In genomic region chr11:121318848-121319834, GRCh38 we compare ENCODE assay signal across 8 cellular contexts. TPM values are rescaled to one million over a fixed set of nuclear protein-coding genes. Genes with fewer than 3 reads are reported as not detected.
DNase-seq lines count a peak whose midpoint lies in the region; FAIRE-seq and TF ChIP-seq lines count a peak whose summit lies in the region.

No MANE protein-coding gene starts in this region.

- H3K36me3 ChIP-seq in endothelial cell of umbilical vein (ENCODE audit: control insufficient read depth in 2 of 2, extremely low read depth in 1 of 2, insufficient read depth in 2 of 2, low read length in 2 of 2): no peaks in the 10 kb centered on the region

- FAIRE-seq in endothelial cell of umbilical vein (lab: Jason Lieb, UNC): peak; percentile 82

- no peak overlapping the region for H3K4me3 ChIP-seq in GM12865 (ENCODE audit: low read depth, low read length)
- H3K4me3 ChIP-seq in endothelial cell of umbilical vein (replicated peaks in 1 of 3; ENCODE audit: insufficient read depth in 1 of 3, low read depth in 1 of 3, low read length in 3 of 3): no peak overlapping the region

- H3K79me2 ChIP-seq in endothelial cell of umbilical vein (ENCODE audit: control insufficient read depth, insufficient read depth, low read length): no peaks in the 10 kb centered on the region

- no peaks in the 10 kb centered on the region for H3K4me1 ChIP-seq in endothelial cell of umbilical vein (ENCODE audit: control insufficient read depth, extremely low read depth, insufficient read depth, low read length)

- no peak overlapping the region for H3K4me2 ChIP-seq in endothelial cell of umbilical vein (ENCODE audit: insufficient read depth, low read length)

- no peak for TF ChIP-seq POLR2A in endothelial cell of umbilical vein (IDR thresholded peaks at IDR 0.05; ENCODE audit: low read depth, low read length)

- H3K9me3 ChIP-seq in endothelial cell of umbilical vein (replicated peaks; ENCODE audit: control insufficient read depth, insufficient read depth, low read length): no peaks in the 10 kb centered on the region

- DNase-seq in AG20443 (ENCODE audit: low spot score): peak; percentile 69
- DNase-seq in GM12865 (ENCODE audit: low read depth): peak; percentile 69
- peak; percentile 57 for DNase-seq in SK-N-DZ (ENCODE audit: low spot score)
- peak; percentile 44 for DNase-seq in endothelial cell of umbilical vein (ENCODE audit: low read depth, low spot score)
- peak; percentile 39 for DNase-seq in middle frontal gyrus (ENCODE audit: extremely low spot score, low spot score)
- no peak for DNase-seq in posterior cingulate gyrus
- DNase-seq in NCI-H226: no peak

- no peak overlapping the region for H3K9ac ChIP-seq in endothelial cell of umbilical vein (replicated peaks; ENCODE audit: extremely low read depth, insufficient read depth, low read length)

- peaks cover 10 to 21% of the 10 kb centered on the region in 2 experiments for H3K27me3 ChIP-seq in endothelial cell of umbilical vein (ENCODE audit: control insufficient read depth in 2 of 2, insufficient read depth in 2 of 2, low read length in 2 of 2)

- no peaks in the 10 kb centered on the region for H3K9me1 ChIP-seq in endothelial cell of umbilical vein (replicated peaks; ENCODE audit: control insufficient read depth, extremely low read depth, insufficient read depth, low read length)

- H2AFZ ChIP-seq in endothelial cell of umbilical vein (ENCODE audit: low read depth, low read length): no peak overlapping the region

- no TSS peak for BruUV-seq in endothelial cell of umbilical vein (replicated peaks; lab: Mats Ljungman, UMichigan)

- POLR2A ChIA-PET in endothelial cell of umbilical vein (lab: Charles Lee): no interaction called here

- intact Hi-C loops in endothelial cell of umbilical vein (cut with micrococcal nuclease): loop anchor here (1.0 kb wide), 1 partner anchor 272 kb away; no protein-coding TSS in a partner anchor
- intact Hi-C loops in posterior cingulate gyrus (cut with DNase I): no loop called here

- no peaks in the 10 kb centered on the region for H4K20me1 ChIP-seq in endothelial cell of umbilical vein (replicated peaks; ENCODE audit: control insufficient read depth, extremely low read depth, insufficient read depth, low read length)

- H3K27ac ChIP-seq in endothelial cell of umbilical vein (ENCODE audit: insufficient read depth, low read depth, low read length): no peak overlapping the region

- TF ChIP-seq CTCF in GM12865 (IDR thresholded peaks at IDR 0.05; ENCODE audit: insufficient read depth, low read depth, low read length, missing control alignments) (peak; percentile 75), LNCAP (IDR thresholded peaks at IDR 0.05) (peak; percentile 86), endothelial cell of umbilical vein (IDR thresholded peaks at IDR 0.05; ENCODE audit: extremely low read depth in 1 of 2, insufficient read depth in 1 of 2, low read depth in 1 of 2, low read length in 2 of 2) (peak; percentile 60)

- dilution Hi-C loops in endothelial cell of umbilical vein (cut with MboI; ENCODE audit: extremely low pct_ligation_motif_present, low sequenced_read_pairs): no loop called here

- CTCF ChIA-PET in endothelial cell of umbilical vein (lab: Charles Lee): interaction anchor here (1.1 to 2.1 kb wide), 10 partner anchors 11 to 273 kb away, joined by 3 to 82 read pairs (median 4); no protein-coding TSS in a partner anchor

TF ChIP-seq in endothelial cell of umbilical vein, 7 proteins besides CTCF, POLR2A, EP300 and RAD21:
- TF ChIP-seq FOS (IDR thresholded peaks at IDR 0.05; ENCODE audit: borderline replicate concordance, insufficient read depth, low read length) (no peak), EZH2 (IDR thresholded peaks at IDR 0.05; ENCODE audit: borderline replicate concordance, low read depth, low read length, severe bottlenecking) (no peak), GATA2 (IDR thresholded peaks at IDR 0.05; ENCODE audit: insufficient read depth, insufficient read length, low read depth, low read length) (no peak), MYC (IDR thresholded peaks at IDR 0.05; ENCODE audit: low read depth, low read length) (no peak), POLR2AphosphoS5 (IDR thresholded peaks at IDR 0.05; ENCODE audit: insufficient read depth, low read depth, low read length) (no peak), JUN (IDR thresholded peaks at IDR 0.05; ENCODE audit: borderline replicate concordance, insufficient read depth, insufficient read length, low read depth) (no peak)
- TF ChIP-seq, protein P1, sequence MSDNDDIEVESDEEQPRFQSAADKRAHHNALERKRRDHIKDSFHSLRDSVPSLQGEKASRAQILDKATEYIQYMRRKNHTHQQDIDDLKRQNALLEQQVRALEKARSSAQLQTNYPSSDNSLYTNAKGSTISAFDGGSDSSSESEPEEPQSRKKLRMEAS (IDR thresholded peaks at IDR 0.05; ENCODE audit: insufficient read depth, insufficient read length): no peak

RNA-seq across cellular contexts. Expression of gene SC5D, which starts 26.6 kb away (rescaled TPM):
- 17.2 and 21.5 TPM in 2 replicates for polyA plus RNA-seq in SK-N-DZ (2014; cell fraction: cytosol; rRNA removed)
- polyA plus RNA-seq in SK-N-DZ (2014; cell fraction: nucleus; rRNA removed): 10.2 and 14.9 TPM in 2 replicates
- 40.0 and 40.2 TPM in 2 replicates for total RNA-seq in endothelial cell of umbilical vein
- polyA plus RNA-seq in endothelial cell of umbilical vein: 30.5 and 37.1 TPM in 2 replicates
- 21.4 and 25.7 TPM in 2 replicates for polyA plus RNA-seq in endothelial cell of umbilical vein (2011; cell fraction: cytosol; rRNA removed)
- polyA plus RNA-seq in endothelial cell of umbilical vein (2011; cell fraction: nucleus; rRNA removed): 22.1 and 22.3 TPM in 2 replicates
- polyA plus RNA-seq in endothelial cell of umbilical vein (2012): 42.1 and 77.4 TPM in 2 replicates
- polyA minus RNA-seq in endothelial cell of umbilical vein: 183 and 210 TPM in 2 replicates
- 20.9 TPM for polyA minus RNA-seq in endothelial cell of umbilical vein (2011; cell fraction: cytosol; rRNA and poly(A)+ RNA removed)
- 18.6 and 57.3 TPM in 2 replicates for polyA minus RNA-seq in endothelial cell of umbilical vein (2011; cell fraction: nucleus; rRNA and poly(A)+ RNA removed)

Comparison
In these comparisons a context has a peak if more than half of its experiments do, and no peak if none do; other contexts are left out.
1. DNase-seq: peak in AG20443 (single experiment), GM12865 (single experiment), SK-N-DZ (single experiment), endothelial cell of umbilical vein (single experiment) and middle frontal gyrus (single experiment); none in posterior cingulate gyrus (0 of 10) and NCI-H226 (single experiment).
2. Peak in every context shown above with its lines, with median percentiles within 50 percentile points of each other: CTCF ChIP-seq.